In genomic region chr13:39603424-39603947, GRCh38 we compare ENCODE assay signal across 8 cellular contexts. TPM values are rescaled to one million over a fixed set of nuclear protein-coding genes. Genes with fewer than 3 reads are reported as not detected.
DNase-seq lines count a peak whose midpoint lies in the region; ATAC-seq and TF ChIP-seq lines count a peak whose summit lies in the region.

No MANE protein-coding gene starts in this region.

- H3K4me3 Mint-ChIP-seq in activated T-cell treated with anti-CD3 and anti-CD28 coated beads, Interleukin-2, amount 50 U/mL, for 4 hours, result peak overlapping the region; percentile 77

- no peaks in the 10 kb centered on the region for H3K9me3 Mint-ChIP-seq in activated T-cell treated with anti-CD3 and anti-CD28 coated beads, Interleukin-2, amount 50 U/mL, for 4 hours

- H3K4me3 ChIP-seq in OCI-LY1 (ENCODE audit: low read depth, low read length, poor library complexity, severe bottlenecking) (peak overlapping the region; percentile 33), duodenal mucosa (ENCODE audit: low read depth in 1 of 2, low read length in 2 of 2) (peak overlapping the region; percentile 68 to 76), mesodermal cell (ENCODE audit: extremely low read depth, insufficient read depth, low read length, poor library complexity, severe bottlenecking) (peak overlapping the region; percentile 94), aorta (ENCODE audit: low read length in 2 of 2) (peak overlapping the region; percentile 85 to 90)

- H3K27me3 ChIP-seq in OCI-LY1 (ENCODE audit: insufficient read depth, low read length), result 0 out of 2 replicates have a peak, but pooled peaks cover 4% of the 10 kb centered on the region
- peaks cover 13 to 30% of the 10 kb centered on the region in 2 donors for H3K27me3 ChIP-seq in duodenal mucosa (ENCODE audit: control insufficient read depth in 1 of 2, insufficient read depth in 2 of 2, low read length in 2 of 2)
- H3K27me3 ChIP-seq in aorta (ENCODE audit: control insufficient read depth in 1 of 2, insufficient read depth in 2 of 2, low read length in 1 of 2), result no peaks in the 10 kb centered on the region

- H3K9me2 ChIP-seq in OCI-LY1 (ENCODE audit: low read depth, low read length), result no peaks in the 10 kb centered on the region

- no peaks in the 10 kb centered on the region for H3K79me2 ChIP-seq in OCI-LY1 (ENCODE audit: insufficient read depth, low read length)

- no peaks in the 10 kb centered on the region for H3K36me3 Mint-ChIP-seq in activated T-cell treated with anti-CD3 and anti-CD28 coated beads, Interleukin-2, amount 50 U/mL, for 4 hours (ENCODE audit: insufficient read depth)

- H3K9ac ChIP-seq in OCI-LY1 (ENCODE audit: low read length), result no peak overlapping the region
- peak overlapping the region; percentile 15 to 33 for H3K9ac ChIP-seq in duodenal mucosa (ENCODE audit: low read depth in 1 of 2, low read length in 2 of 2)

- no peak overlapping the region for H2AFZ ChIP-seq in OCI-LY1 (ENCODE audit: low read length)

- H3K4me2 ChIP-seq in OCI-LY1 (ENCODE audit: low read length), result peak overlapping the region; percentile 46; the same call in 1 of the 2 replicates

- peak in 1 of 2 donors; percentile 23 for ATAC-seq in activated T-cell treated with anti-CD3 and anti-CD28 coated beads, Interleukin-2, amount 50 U/mL, for 4 hours
- peak; percentile 33 for ATAC-seq in HG02798 (IDR thresholded peaks at IDR 0.05; ENCODE audit: poor library complexity, unreplicated experiment)
- peak; percentile 12 for ATAC-seq in aorta (ENCODE audit: low FRiP score)

- WGBS in mesodermal cell (ENCODE audit: insufficient coverage in 2 of 2), 2 experiments, result 0 to 2% methylated on average over 13 of the region's 15 CpGs
- 0 to 1% methylated on average over 15 of the region's 15 CpGs for WGBS in aorta, 2 donors

- H3K9me3 ChIP-seq in OCI-LY1 (ENCODE audit: low read length), result no peaks in the 10 kb centered on the region
- H3K9me3 ChIP-seq in duodenal mucosa (ENCODE audit: control insufficient read depth in 1 of 2, low read length in 2 of 2), result no peaks in the 10 kb centered on the region
- H3K9me3 ChIP-seq in mesodermal cell (ENCODE audit: control insufficient read depth, low read length), result no peaks in the 10 kb centered on the region
- H3K9me3 ChIP-seq in aorta (ENCODE audit: control insufficient read depth, low read length), result no peaks in the 10 kb centered on the region

- peaks cover 52% of the 10 kb centered on the region for H3K27me3 Mint-ChIP-seq in activated T-cell treated with anti-CD3 and anti-CD28 coated beads, Interleukin-2, amount 50 U/mL, for 4 hours (ENCODE audit: low read depth)

- H3K27ac ChIP-seq in OCI-LY1 (ENCODE audit: low read depth, low read length, poor library complexity, severe bottlenecking), result no peak overlapping the region
- H3K27ac ChIP-seq in duodenal mucosa (ENCODE audit: low read depth, low read length), result no peak overlapping the region
- H3K27ac ChIP-seq in mesodermal cell (ENCODE audit: low read depth, low read length, severe bottlenecking), result peak overlapping the region; percentile 77
- peak overlapping the region in 1 of 2 donors; percentile 53 for H3K27ac ChIP-seq in aorta (ENCODE audit: low read depth in 1 of 2, low read length in 2 of 2)

- no peaks in the 10 kb centered on the region for H4K20me1 ChIP-seq in OCI-LY1 (ENCODE audit: insufficient read depth, low read length)

- peaks cover 13% of the 10 kb centered on the region for H3K4me1 Mint-ChIP-seq in activated T-cell treated with anti-CD3 and anti-CD28 coated beads, Interleukin-2, amount 50 U/mL, for 4 hours (ENCODE audit: low read depth)

- intact Hi-C loops in aorta (cut with DNase I), result loop anchor here (2.0 to 5.0 kb wide), 4 partner anchors 76 to 331 kb away; no protein-coding TSS in a partner anchor

- no peaks in the 10 kb centered on the region for H3K36me3 ChIP-seq in OCI-LY1 (ENCODE audit: insufficient read depth, low read length)
- H3K36me3 ChIP-seq in duodenal mucosa (ENCODE audit: control insufficient read depth in 1 of 2, insufficient read depth in 2 of 2, low read length in 2 of 2), result no peaks in the 10 kb centered on the region
- H3K36me3 ChIP-seq in mesodermal cell (ENCODE audit: control insufficient read depth, insufficient read depth, low read length), result peaks cover 3% of the 10 kb centered on the region
- H3K36me3 ChIP-seq in aorta (ENCODE audit: control insufficient read depth in 1 of 2, insufficient read depth in 2 of 2, low read length in 1 of 2), result no peaks in the 10 kb centered on the region

- DNase-seq in activated T-cell treated with anti-CD3 and anti-CD28 coated beads, Interleukin-2, amount 50 U/mL, for 4 hours, result no peak
- DNase-seq in activated T-cell treated with anti-CD3 and anti-CD28 coated beads for 4 hours (no peak), aorta (peak in 1 of 2 donors; percentile 51), GM19238 (ENCODE audit: insufficient read length, low spot score) (no peak)

- H3K4me1 ChIP-seq in OCI-LY1 (ENCODE audit: insufficient read depth, low read length, severe bottlenecking), result no peaks in the 10 kb centered on the region
- peaks cover 0 to 9% of the 10 kb centered on the region in 2 donors for H3K4me1 ChIP-seq in duodenal mucosa (ENCODE audit: control insufficient read depth in 1 of 2, insufficient read depth in 2 of 2, low read length in 2 of 2)
- peaks cover 5% of the 10 kb centered on the region for H3K4me1 ChIP-seq in mesodermal cell (ENCODE audit: control insufficient read depth, insufficient read depth, low read length, poor library complexity, severe bottlenecking)
- no peaks in the 10 kb centered on the region for H3K4me1 ChIP-seq in aorta (ENCODE audit: control insufficient read depth in 1 of 2, insufficient read depth in 2 of 2, low read length in 2 of 2)

- H3F3A ChIP-seq in OCI-LY1 (ENCODE audit: insufficient read depth, low read length), result no peaks in the 10 kb centered on the region

- TF ChIP-seq CTCF in OCI-LY1 (IDR thresholded peaks at IDR 0.05; ENCODE audit: low read length), result no peak

RNA-seq across cellular contexts. Expression of gene LHFPL6, which starts 0.5 kb away (rescaled TPM):
- 1 to 10 TPM; 1.0 to 4.3 (median 4.3) TPM for total RNA-seq in activated T-cell treated with anti-CD3 and anti-CD28 coated beads, Interleukin-2, amount 50 U/mL, for 4 hours
- 22.5 TPM for polyA plus RNA-seq in mesodermal cell (2013, experiment 1 of 2)
- 21.3 TPM for polyA plus RNA-seq in mesodermal cell (2013, experiment 2 of 2)
- total RNA-seq in aorta, result 100 to 1,000 TPM; 211 to 214 TPM
- 100 to 1,000 TPM in 1 of 2 donors, 10 to 100 TPM in 1; 58.1 to 127 TPM for polyA plus RNA-seq in aorta

RNA-seq across cellular contexts. Expression of gene COG6, which starts 52.0 kb away (rescaled TPM):
- 10 to 100 TPM; 20.5 to 27.1 (median 20.8) TPM for total RNA-seq in activated T-cell treated with anti-CD3 and anti-CD28 coated beads, Interleukin-2, amount 50 U/mL, for 4 hours
- polyA plus RNA-seq in mesodermal cell (2013, experiment 1 of 2), result 35.4 TPM
- 38.6 TPM for polyA plus RNA-seq in mesodermal cell (2013, experiment 2 of 2)
- total RNA-seq in aorta, result 10 to 100 TPM; 32.8 to 33.6 TPM
- polyA plus RNA-seq in aorta, result 1 to 10 TPM; 9.6 to 9.9 TPM

Comparison
In these comparisons a context has a peak if more than half of its experiments do, and no peak if none do; other contexts are left out.
1. H3K4me3 ChIP-seq: peak in every context shown above with its lines; median percentile 94 in mesodermal cell; 88 in aorta; 72 in duodenal mucosa; 33 in OCI-LY1.
2. RNA of gene LHFPL6, which starts 0.5 kb away (total RNA-seq): 211 to 214 TPM in aorta; 1.0 to 4.3 TPM in activated T-cell treated with anti-CD3 and anti-CD28 coated beads, Interleukin-2, amount 50 U/mL, for 4 hours; every median in the first group is over 10 times any median in the second.